In genomic region chr19:51259348-51260245, GRCh38 we compare ENCODE assay signal across 9 cellular contexts. TPM values are rescaled to one million over a fixed set of nuclear protein-coding genes. Genes with fewer than 3 reads are reported as not detected.
DNase-seq lines count a peak whose midpoint lies in the region; ATAC-seq lines count a peak whose summit lies in the region.
"Had no signal": no experiment of that assay in that cellular context is flagged by ENCODE, and none has a peak within 500 bp of the region (broad histone marks: within the 10 kb centered on the region; RNA-seq: fewer than 3 reads in every experiment).

No MANE protein-coding gene starts in this region.

- intact Hi-C loops in sciatic nerve (cut with DNase I): no loop called here

- in situ Hi-C loops in ACHN (cut with HindIII; ENCODE audit: low pct_ligation_motif_present, low pct_unique_long_range_greater_than_20kb, low sequenced_read_pairs): no loop called here

- DNase-seq in ACHN (peak; percentile 25), GM03348 (ENCODE audit: low spot score) (peak; percentile 62), NCI-H526 treated with DMSO at 0.1 percent for 48 hours (lab: John Stamatoyannopoulos, UW) (peak; percentile 34), hepatic stellate cell (ENCODE audit: low spot score) (peak; percentile 27), sciatic nerve (ENCODE audit: low spot score) (no peak), SK-N-DZ (ENCODE audit: low spot score) (no peak)
- peak; percentile 28 for DNase-seq in activated T-cell treated with anti-CD3 and anti-CD28 coated beads, Interleukin-2, amount 50 U/mL, for 1 hour
- DNase-seq in stimulated activated CD4-positive, alpha-beta T cell treated with anti-CD3 and anti-CD28 coated beads, Interleukin-4, amount 100 ng/mL, for 1 hour: peak; percentile 37
- DNase-seq: left cardiac atrium had no signal

- no peak for ATAC-seq in sciatic nerve

RNA-seq across cellular contexts. Expression of gene SIGLECL1, which starts 8.7 kb away (rescaled TPM):
- not detected for total RNA-seq in sciatic nerve
- not detected in 2 replicates for polyA plus RNA-seq in SK-N-DZ (2014; cell fraction: cytosol; rRNA removed)
- polyA plus RNA-seq in SK-N-DZ (2014; cell fraction: nucleus; rRNA removed): not detected in 2 replicates
- total RNA-seq: left cardiac atrium had no signal

RNA-seq across cellular contexts. Expression of gene CD33, which starts 34.7 kb away (rescaled TPM):
- total RNA-seq in sciatic nerve: 10.7 TPM
- polyA plus RNA-seq in SK-N-DZ (2014; cell fraction: cytosol; rRNA removed): 0.19 TPM in 1 of 2 replicates, not detected in the other
- 0.70 and 4.1 TPM in 2 replicates for polyA plus RNA-seq in SK-N-DZ (2014; cell fraction: nucleus; rRNA removed)

RNA-seq across cellular contexts. Expression of gene IGLON5, which starts 51.8 kb away (rescaled TPM):
- not detected for total RNA-seq in sciatic nerve
- 5.7 and 7.9 TPM in 2 replicates for polyA plus RNA-seq in SK-N-DZ (2014; cell fraction: cytosol; rRNA removed)
- 3.2 and 5.5 TPM in 2 replicates for polyA plus RNA-seq in SK-N-DZ (2014; cell fraction: nucleus; rRNA removed)

Comparison
In these comparisons a context has a peak if more than half of its experiments do, and no peak if none do; other contexts are left out.
1. DNase-seq: peak in ACHN (single experiment), GM03348 (single experiment), NCI-H526 treated with DMSO at 0.1 percent for 48 hours (single experiment), activated T-cell treated with anti-CD3 and anti-CD28 coated beads, Interleukin-2, amount 50 U/mL, for 1 hour (single experiment), hepatic stellate cell (single experiment) and stimulated activated CD4-positive, alpha-beta T cell treated with anti-CD3 and anti-CD28 coated beads, Interleukin-4, amount 100 ng/mL, for 1 hour (single experiment); none in sciatic nerve (single experiment) and SK-N-DZ (single experiment).